ENCODE assay signal across 8 cellular contexts in the genomic region with DNA sequence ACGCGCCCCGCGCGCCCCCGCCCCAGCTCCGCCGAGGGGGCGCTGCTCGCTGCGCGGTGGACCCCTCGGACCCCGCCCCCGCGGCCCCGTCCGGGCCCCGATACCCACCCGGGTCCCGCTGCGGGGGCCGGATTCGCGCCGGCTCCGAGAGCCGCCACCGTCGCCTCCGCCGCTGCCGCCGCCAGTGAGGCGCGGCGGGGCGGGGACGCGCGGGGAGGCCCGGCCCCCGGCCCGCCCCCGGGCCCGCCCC. TPM values are rescaled to one million over a fixed set of nuclear protein-coding genes. Genes with fewer than 3 reads are reported as not detected.
DNase-seq lines count a peak whose midpoint lies in the region; ATAC-seq and TF ChIP-seq lines count a peak whose summit lies in the region.

A gene with protein sequence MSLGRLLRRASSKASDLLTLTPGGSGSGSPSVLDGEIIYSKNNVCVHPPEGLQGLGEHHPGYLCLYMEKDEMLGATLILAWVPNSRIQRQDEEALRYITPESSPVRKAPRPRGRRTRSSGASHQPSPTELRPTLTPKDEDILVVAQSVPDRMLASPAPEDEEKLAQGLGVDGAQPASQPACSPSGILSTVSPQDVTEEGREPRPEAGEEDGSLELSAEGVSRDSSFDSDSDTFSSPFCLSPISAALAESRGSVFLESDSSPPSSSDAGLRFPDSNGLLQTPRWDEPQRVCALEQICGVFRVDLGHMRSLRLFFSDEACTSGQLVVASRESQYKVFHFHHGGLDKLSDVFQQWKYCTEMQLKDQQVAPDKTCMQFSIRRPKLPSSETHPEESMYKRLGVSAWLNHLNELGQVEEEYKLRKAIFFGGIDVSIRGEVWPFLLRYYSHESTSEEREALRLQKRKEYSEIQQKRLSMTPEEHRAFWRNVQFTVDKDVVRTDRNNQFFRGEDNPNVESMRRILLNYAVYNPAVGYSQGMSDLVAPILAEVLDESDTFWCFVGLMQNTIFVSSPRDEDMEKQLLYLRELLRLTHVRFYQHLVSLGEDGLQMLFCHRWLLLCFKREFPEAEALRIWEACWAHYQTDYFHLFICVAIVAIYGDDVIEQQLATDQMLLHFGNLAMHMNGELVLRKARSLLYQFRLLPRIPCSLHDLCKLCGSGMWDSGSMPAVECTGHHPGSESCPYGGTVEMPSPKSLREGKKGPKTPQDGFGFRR (minus strand): TSS at position 186 of the 250 bp plus-strand sequence. CDS start 22,325 bp downstream, outside the sequence.

- no peak for TF ChIP-seq POLR2A in transverse colon (IDR thresholded peaks at IDR 0.05)

- H3K27ac ChIP-seq in HUES48 (ENCODE audit: low read depth, low read length) = peak within 1 kb of the TSS; percentile 93
- peak within 1 kb of the TSS; percentile 78 for H3K27ac ChIP-seq in caudate nucleus (ENCODE audit: low read depth, low read length)
- H3K27ac ChIP-seq in lung (ENCODE audit: low read depth in 1 of 2, low read length in 1 of 2) = peak within 1 kb of the TSS; percentile 79 to 96
- H3K27ac ChIP-seq in transverse colon = peak within 1 kb of the TSS; percentile 91 to 97 (median 92)

- H3K36me3 ChIP-seq in HUES48 (ENCODE audit: control insufficient read depth, insufficient read depth, low read length) (peaks cover 5% of the 10 kb centered on the region), lung (ENCODE audit: control insufficient read depth in 2 of 2, insufficient read depth in 2 of 2, low read length in 2 of 2) (no peaks in the 10 kb centered on the region), transverse colon (no peaks in the 10 kb centered on the region)

- in situ Hi-C loops in transverse colon (cut with MboI; ENCODE audit: low pct_ligation_motif_present in 1 of 4, low pct_unique_long_range_greater_than_20kb in 1 of 4, low sequenced_read_pairs in 3 of 4) = no loop called here

- 2% methylated on average over 45 of the region's 46 CpGs; no CpG with 5 or more reads in 1 of the 2 donors for WGBS in lung, 2 donors
- 0% methylated on average over 17 of the region's 46 CpGs; no CpG with 5 or more reads in 1 of the 2 donors for WGBS in transverse colon (ENCODE audit: low coverage in 1 of 2), 2 donors

- peak within 1 kb of the TSS; percentile 82 for H3K9ac ChIP-seq in HUES48 (ENCODE audit: low read depth, low read length)

- intact Hi-C loops in transverse colon (cut with DNase I; ENCODE audit: low total_unique reads) = no loop called here

- H3K9me3 ChIP-seq in HUES48 (ENCODE audit: control insufficient read depth, insufficient read depth, low read length) = no peaks in the 10 kb centered on the region
- H3K9me3 ChIP-seq in lung (ENCODE audit: control insufficient read depth in 2 of 2, insufficient read depth in 1 of 2, low read length in 1 of 2) = no peaks in the 10 kb centered on the region
- H3K9me3 ChIP-seq in transverse colon = no peaks in the 10 kb centered on the region

- TF ChIP-seq CTCF in AG10803 (conservative IDR thresholded peaks at IDR 0.05; ENCODE audit: low read length) = no peak
- TF ChIP-seq CTCF in lung (IDR thresholded peaks at IDR 0.05; ENCODE audit: control extremely low read depth, extremely low read depth) = no peak
- no peak for TF ChIP-seq CTCF in transverse colon (IDR thresholded peaks at IDR 0.05)

- H3K4me3 ChIP-seq in AG10803 (ENCODE audit: low read length) (peak within 1 kb of the TSS; percentile 89), HUES48 (ENCODE audit: low read depth, low read length) (peak within 1 kb of the TSS; percentile 92), lung (peak within 1 kb of the TSS; percentile 86), transverse colon (peak within 1 kb of the TSS; percentile 46 to 87 (median 66))

- H3K27me3 ChIP-seq in HUES48 (ENCODE audit: control insufficient read depth, insufficient read depth, low read length) = no peaks in the 10 kb centered on the region
- no peaks in the 10 kb centered on the region for H3K27me3 ChIP-seq in lung (ENCODE audit: control insufficient read depth, insufficient read depth)
- no peaks in the 10 kb centered on the region for H3K27me3 ChIP-seq in transverse colon

- DNase-seq in AG10803 (ENCODE audit: low read depth) (no peak), caudate nucleus (lab: John Stamatoyannopoulos, UW) (peak in 3 of 61 donors; percentile 29 to 50 (median 50)), lung (ENCODE audit: low spot score) (no peak), transverse colon (no peak), NCI-H748 (lab: John Stamatoyannopoulos, UW; ENCODE audit: unreplicated experiment) (no peak), SIG-M5 treated with dmso at 0.1 percent for 504 hours (lab: John Stamatoyannopoulos, UW; ENCODE audit: unreplicated experiment) (no peak), EL (no peak)

- 0 out of 2 replicates have a peak, but pooled peaks cover 3% of the 10 kb centered on the region for H3K4me1 ChIP-seq in HUES48 (ENCODE audit: control insufficient read depth, insufficient read depth, low read length)
- H3K4me1 ChIP-seq in lung (ENCODE audit: control insufficient read depth in 2 of 2, insufficient read depth in 2 of 2, low read length in 2 of 2) = peaks cover 0 to 7% of the 10 kb centered on the region in 2 donors
- peaks cover 5 to 35% (median 23%) of the 10 kb centered on the region in 4 donors for H3K4me1 ChIP-seq in transverse colon

- ATAC-seq in lung (ENCODE audit: insufficient read depth, low FRiP score) = no peak

- no peak for TF ChIP-seq EP300 in transverse colon (IDR thresholded peaks at IDR 0.05; ENCODE audit: low read depth)

RNA-seq across cellular contexts. Expression of the gene that starts here (rescaled TPM):
- total RNA-seq in lung (10 to 100 TPM; 13.1 to 48.5 TPM), transverse colon (10 to 100 TPM; 12.3 to 22.4 (median 18.1) TPM)
- polyA plus RNA-seq in lung = 10 to 100 TPM in 1 of 2 donors, 1 to 10 TPM in 1; 7.3 to 19.8 TPM
